Comparison of ENCODE assay signal across 8 cellular contexts in the genomic region with DNA sequence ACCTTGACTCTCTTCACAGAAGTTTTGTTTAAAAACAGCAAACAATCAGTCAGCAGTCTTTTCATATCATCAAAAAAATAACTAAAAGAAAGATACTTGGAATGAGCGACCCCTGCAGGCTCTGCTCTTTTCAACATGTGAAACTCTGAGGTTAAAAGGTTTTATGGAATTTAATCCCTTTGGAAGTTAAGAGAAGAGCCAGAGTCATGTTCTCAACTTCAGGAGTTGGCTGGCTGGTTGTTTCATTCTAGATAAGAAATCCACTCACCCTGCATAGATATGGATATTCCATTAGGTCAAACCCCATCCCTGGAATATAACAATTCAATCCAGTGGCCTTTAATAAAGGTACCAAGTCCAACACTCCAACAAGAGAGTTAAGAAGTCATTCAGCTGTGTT.
A peak's percentile ranks its signal among the peaks of the same experiment; 100 is the strongest.
DNase-seq lines count a peak whose midpoint lies in the region; ATAC-seq, FAIRE-seq and TF ChIP-seq lines count a peak whose summit lies in the region.

No MANE protein-coding gene starts in this region.

- H3K27me3 ChIP-seq in GM12878 (replicated peaks in 1 of 2; ENCODE audit: control insufficient read depth in 2 of 2, insufficient read depth in 2 of 2, low read length in 1 of 2), result no peaks in the 10 kb centered on the region

- H3K4me1 ChIP-seq in GM12878 (ENCODE audit: control insufficient read depth, insufficient read depth, low read length), result no peaks in the 10 kb centered on the region

- H2AFZ ChIP-seq in GM12878 (ENCODE audit: control insufficient read depth, low read depth, low read length), result no peak overlapping the region

- RAD21 ChIA-PET in GM12878 (lab: Charles Lee; ENCODE audit: unreplicated experiment), result interaction anchor here (1.0 kb wide), 1 partner anchor 395 kb away, joined by 3 read pairs; no protein-coding TSS in a partner anchor

- no TSS peak for BruUV-seq in GM12878 (replicated peaks; lab: Mats Ljungman, UMichigan)

- 5% methylated on average over 1 of the region's 1 CpG for WGBS in GM12878 (ENCODE audit: insufficient coverage, insufficient replicate concordance, low lambda C conversion rate, missing lambda C conversion rate)

- TF ChIP-seq CTCF in AG09309 (IDR thresholded peaks at IDR 0.05; ENCODE audit: control insufficient read depth, insufficient read depth, low read depth, low read length, missing control alignments), result peak; percentile 62
- 0 out of 6 replicates have a peak, but pooled peaks of 1 of the 3 experiments have one; percentile 0 for TF ChIP-seq CTCF in GM12878 (IDR thresholded peaks at IDR 0.05 in 2 of 3, conservative IDR thresholded peaks at IDR 0.05 in 1 of 3; ENCODE audit: control insufficient read depth in 2 of 3, extremely low read depth in 1 of 3, insufficient read depth in 1 of 3, low read depth in 3 of 3, low read length in 3 of 3)

- no peak overlapping the region for H3K4me2 ChIP-seq in GM12878 (ENCODE audit: control insufficient read depth, insufficient read depth)

- ATAC-seq in GM12878, result no peak
- no peak for ATAC-seq in esophagus mucosa

- H3K4me3 ChIP-seq in AG09309 (ENCODE audit: control insufficient read depth, low read depth, low read length) (no peak overlapping the region), GM12878 (no peak overlapping the region)

- no peak for TF ChIP-seq EP300 in GM12878 (IDR thresholded peaks at IDR 0.05; ENCODE audit: borderline replicate concordance in 1 of 2, control insufficient read depth in 1 of 2, low read depth in 2 of 2, low read length in 2 of 2)

- DNase-seq in AG09309 (ENCODE audit: low read depth) (no peak), HT1080 (ENCODE audit: low read depth) (peak; percentile 32), GM12878 (ENCODE audit: low read depth, low spot score) (no peak), kidney glomerular epithelial cell (lab: John Stamatoyannopoulos, UW) (peak; percentile 27), DMS153 (lab: John Stamatoyannopoulos, UW) (no peak), RCC 7860 (ENCODE audit: low spot score) (no peak), KG1 (lab: John Stamatoyannopoulos, UW) (no peak)

- H3K79me2 ChIP-seq in GM12878 (ENCODE audit: control insufficient read depth, insufficient read depth, low read length), result no peaks in the 10 kb centered on the region

- no peak overlapping the region for H3K27ac ChIP-seq in GM12878 (ENCODE audit: control insufficient read depth, insufficient read depth)

- POLR2A ChIA-PET in GM12878 (lab: Charles Lee), result no interaction called here

- H3K9ac ChIP-seq in GM12878 (ENCODE audit: control insufficient read depth, insufficient read depth, low read length), result no peak overlapping the region

- SMC1A ChIA-PET in GM12878 (lab: Charles Lee; ENCODE audit: uncharacterized antibody, unreplicated experiment), result interaction anchor here (1.1 to 1.3 kb wide), 3 partner anchors 387 to 395 kb away, joined by 3 to 6 read pairs (median 3); no protein-coding TSS in a partner anchor

- FAIRE-seq in GM12878 (lab: Jason Lieb, UNC) (no peak), RCC 7860 (lab: Jason Lieb, UNC) (no peak)

- peak; percentile 25; the same call in 1 of the 2 replicates for TF ChIP-seq RAD21 in GM12878 (IDR thresholded peaks at IDR 0.05; ENCODE audit: insufficient read depth, low read depth, low read length)

- no peak for TF ChIP-seq POLR2A in GM12878 (IDR thresholded peaks at IDR 0.05; ENCODE audit: low read depth, low read length)

- H3K36me3 ChIP-seq in GM12878 (ENCODE audit: control insufficient read depth in 2 of 2, insufficient read depth in 2 of 2, low read length in 1 of 2), result no peaks in the 10 kb centered on the region

- H4K20me1 ChIP-seq in GM12878 (ENCODE audit: control insufficient read depth, insufficient read depth), result no peaks in the 10 kb centered on the region

- intact Hi-C loops in GM12878 (cut with micrococcal nuclease; ENCODE audit: unreplicated experiment), result no loop called here

- H3K9me3 ChIP-seq in GM12878 (replicated peaks; ENCODE audit: control insufficient read depth, insufficient read depth, low read length), result no peaks in the 10 kb centered on the region; the same call in 1 of the 3 replicates

- in situ Hi-C loops in GM12878 (cut with MboI), result no loop called here

- CTCF ChIA-PET in GM12878 (lab: Yijun Ruan, JAX), result interaction anchor here (1.3 to 4.3 kb wide), 3 partner anchors 68 to 394 kb away, joined by 3 to 17 read pairs (median 4); no protein-coding TSS in a partner anchor

TF ChIP-seq in GM12878, 131 proteins besides CTCF, POLR2A, EP300 and RAD21:
- TF ChIP-seq, protein P1, sequence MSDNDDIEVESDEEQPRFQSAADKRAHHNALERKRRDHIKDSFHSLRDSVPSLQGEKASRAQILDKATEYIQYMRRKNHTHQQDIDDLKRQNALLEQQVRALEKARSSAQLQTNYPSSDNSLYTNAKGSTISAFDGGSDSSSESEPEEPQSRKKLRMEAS (IDR thresholded peaks at IDR 0.05; ENCODE audit: low read depth, low read length), result no peak
- no peak for TF ChIP-seq CHD1 (IDR thresholded peaks at IDR 0.05; ENCODE audit: low read depth, low read length)
- no peak for TF ChIP-seq IKZF2 (IDR thresholded peaks at IDR 0.05)
- TF ChIP-seq WRNIP1 (IDR thresholded peaks at IDR 0.05; ENCODE audit: borderline replicate concordance, low read depth, low read length), result no peak
- TF ChIP-seq, protein P2, sequence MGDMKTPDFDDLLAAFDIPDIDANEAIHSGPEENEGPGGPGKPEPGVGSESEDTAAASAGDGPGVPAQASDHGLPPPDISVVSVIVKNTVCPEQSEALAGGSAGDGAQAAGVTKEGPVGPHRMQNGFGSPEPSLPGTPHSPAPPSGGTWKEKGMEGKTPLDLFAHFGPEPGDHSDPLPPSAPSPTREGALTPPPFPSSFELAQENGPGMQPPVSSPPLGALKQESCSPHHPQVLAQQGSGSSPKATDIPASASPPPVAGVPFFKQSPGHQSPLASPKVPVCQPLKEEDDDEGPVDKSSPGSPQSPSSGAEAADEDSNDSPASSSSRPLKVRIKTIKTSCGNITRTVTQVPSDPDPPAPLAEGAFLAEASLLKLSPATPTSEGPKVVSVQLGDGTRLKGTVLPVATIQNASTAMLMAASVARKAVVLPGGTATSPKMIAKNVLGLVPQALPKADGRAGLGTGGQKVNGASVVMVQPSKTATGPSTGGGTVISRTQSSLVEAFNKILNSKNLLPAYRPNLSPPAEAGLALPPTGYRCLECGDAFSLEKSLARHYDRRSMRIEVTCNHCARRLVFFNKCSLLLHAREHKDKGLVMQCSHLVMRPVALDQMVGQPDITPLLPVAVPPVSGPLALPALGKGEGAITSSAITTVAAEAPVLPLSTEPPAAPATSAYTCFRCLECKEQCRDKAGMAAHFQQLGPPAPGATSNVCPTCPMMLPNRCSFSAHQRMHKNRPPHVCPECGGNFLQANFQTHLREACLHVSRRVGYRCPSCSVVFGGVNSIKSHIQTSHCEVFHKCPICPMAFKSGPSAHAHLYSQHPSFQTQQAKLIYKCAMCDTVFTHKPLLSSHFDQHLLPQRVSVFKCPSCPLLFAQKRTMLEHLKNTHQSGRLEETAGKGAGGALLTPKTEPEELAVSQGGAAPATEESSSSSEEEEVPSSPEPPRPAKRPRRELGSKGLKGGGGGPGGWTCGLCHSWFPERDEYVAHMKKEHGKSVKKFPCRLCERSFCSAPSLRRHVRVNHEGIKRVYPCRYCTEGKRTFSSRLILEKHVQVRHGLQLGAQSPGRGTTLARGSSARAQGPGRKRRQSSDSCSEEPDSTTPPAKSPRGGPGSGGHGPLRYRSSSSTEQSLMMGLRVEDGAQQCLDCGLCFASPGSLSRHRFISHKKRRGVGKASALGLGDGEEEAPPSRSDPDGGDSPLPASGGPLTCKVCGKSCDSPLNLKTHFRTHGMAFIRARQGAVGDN (IDR thresholded peaks at IDR 0.05), result no peak
- TF ChIP-seq RBBP5 (conservative IDR thresholded peaks at IDR 0.05), result no peak
- TF ChIP-seq SMC3 (IDR thresholded peaks at IDR 0.05; ENCODE audit: borderline replicate concordance, low read length), result peak; percentile 17; the same call in 1 of the 2 replicates

Comparison
In these comparisons a context has a peak if more than half of its experiments do, and no peak if none do; other contexts are left out.
1. DNase-seq: peak in HT1080 (single experiment) and kidney glomerular epithelial cell (single experiment); none in AG09309 (single experiment), GM12878 (single experiment), DMS153 (single experiment), RCC 7860 (single experiment) and KG1 (single experiment).